In the genomic region with DNA sequence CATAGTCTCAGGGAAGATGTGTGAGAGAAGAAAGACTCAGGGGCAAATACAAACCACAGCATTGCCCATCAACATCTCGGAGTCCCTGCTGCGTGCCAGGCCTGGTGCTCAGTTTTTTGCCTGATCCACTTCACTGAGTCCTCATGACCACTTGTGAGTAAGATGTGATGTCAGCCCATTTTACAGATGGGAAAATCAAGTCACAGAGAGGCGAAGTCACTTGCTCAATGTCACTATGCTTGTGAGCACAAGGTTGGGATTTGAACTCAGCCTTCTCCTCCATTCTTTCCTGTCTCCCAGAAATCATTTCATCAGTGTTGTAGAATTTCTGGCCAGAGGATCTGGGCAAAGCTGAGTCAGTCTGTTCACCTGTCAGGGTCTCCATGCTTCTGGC, we compare ENCODE assay signal across 21 cellular contexts. TPM values are rescaled to one million over a fixed set of nuclear protein-coding genes. Genes with fewer than 3 reads are reported as not detected.
DNase-seq lines count a peak whose midpoint lies in the region; ATAC-seq, FAIRE-seq and TF ChIP-seq lines count a peak whose summit lies in the region.
"Had no signal": no experiment of that assay in that cellular context is flagged by ENCODE, and none has a peak within 500 bp of the region (broad histone marks: within the 10 kb centered on the region; RNA-seq: fewer than 3 reads in every experiment).

No MANE protein-coding gene starts in this region.

- H3K79me2 ChIP-seq in HepG2 (ENCODE audit: insufficient read depth, low read length), result no peaks in the 10 kb centered on the region

- no peaks in the 10 kb centered on the region for H3K36me3 ChIP-seq in HepG2 (replicated peaks in 1 of 2; ENCODE audit: control insufficient read depth in 1 of 2, insufficient read depth in 2 of 2, low read length in 2 of 2)
- H3K36me3 ChIP-seq in right lobe of liver, result no peaks in the 10 kb centered on the region
- H3K36me3 ChIP-seq: MG63, SJSA1 had no signal

- H3K9me3 ChIP-seq in HepG2 (ENCODE audit: low read length), result no peaks in the 10 kb centered on the region
- no peaks in the 10 kb centered on the region for H3K9me3 ChIP-seq in right lobe of liver
- H3K9me3 ChIP-seq: MG63, SJSA1 had no signal

- TF ChIP-seq POLR2A in HepG2 (IDR thresholded peaks at IDR 0.05; ENCODE audit: insufficient read depth in 1 of 2, low read depth in 2 of 2, low read length in 2 of 2) (no peak), right lobe of liver (IDR thresholded peaks at IDR 0.05) (no peak)

- H3K9me3 Mint-ChIP-seq in nephron, result no peaks in the 10 kb centered on the region
- H3K9me3 Mint-ChIP-seq: CD8-positive, alpha-beta T cell had no signal

- no peak for FAIRE-seq in HepG2 (lab: Jason Lieb, UNC)
- FAIRE-seq: GM12892 had no signal

- H4K20me1 ChIP-seq in HepG2 (ENCODE audit: insufficient read depth, low read length), result no peaks in the 10 kb centered on the region

- TF ChIP-seq RAD21 in HepG2 (CRISPR knock-in tag; IDR thresholded peaks at IDR 0.05), result no peak

- peaks cover 85% of the 10 kb centered on the region for H3K4me1 ChIP-seq in HepG2 (ENCODE audit: insufficient read depth, low read length)
- peaks cover 0 to under 1% (median 0%) of the 10 kb centered on the region in 4 donors for H3K4me1 ChIP-seq in right lobe of liver

- no peak overlapping the region for H3K4me2 ChIP-seq in HepG2 (ENCODE audit: low read depth, low read length)

- H3K4me3 Mint-ChIP-seq in nephron, result no peak overlapping the region
- H3K4me3 Mint-ChIP-seq: CD8-positive, alpha-beta T cell had no signal

- no peak for ATAC-seq in HepG2
- ATAC-seq in right lobe of liver, result no peak
- no peak for ATAC-seq in GM21528 (IDR thresholded peaks at IDR 0.05; ENCODE audit: low FRiP score, unreplicated experiment)
- ATAC-seq: CD8-positive, alpha-beta T cell; Right ventricle myocardium inferior had no signal

- H3K9ac ChIP-seq in HepG2 (ENCODE audit: insufficient read depth, low read depth, low read length), result no peak overlapping the region

- H2AFZ ChIP-seq in HepG2 (ENCODE audit: low read length), result no peak overlapping the region

- POLR2A ChIA-PET in HepG2 (lab: Yijun Ruan, JAX), result no interaction called here

- no peak for DNase-seq in HepG2 (ENCODE audit: low spot score)
- DNase-seq in right lobe of liver, result no peak
- peak; percentile 25 for DNase-seq in cerebellar cortex (ENCODE audit: low spot score)
- no peak for DNase-seq in NCI-H2081 (lab: John Stamatoyannopoulos, UW)
- no peak for DNase-seq in NCI-H510A (lab: John Stamatoyannopoulos, UW)
- DNase-seq in GDM1 (lab: John Stamatoyannopoulos, UW), result no peak
- DNase-seq: DND-41, NCI-H1436 treated with DMSO at 0.1 percent for 48 hours, NCI-H1930, NCI-H2227 treated with DMSO at 0.1 percent for 48 hours, NCI-H774, OCI-M1 had no signal

- 88% methylated on average over 3 of the region's 3 CpGs for WGBS in HepG2 (ENCODE audit: low lambda C conversion rate)
- 100% methylated on average over 1 of the region's 3 CpGs for WGBS in right lobe of liver (ENCODE audit: insufficient coverage, low coverage, low lambda C conversion rate, missing lambda C conversion rate)

- peaks cover 79% of the 10 kb centered on the region for H3K4me1 Mint-ChIP-seq in nephron

- H3K27ac ChIP-seq in HepG2 (ENCODE audit: extremely low read length, insufficient read depth, low read length), result no peak overlapping the region
- H3K27ac ChIP-seq in right lobe of liver, result no peak overlapping the region
- H3K27ac ChIP-seq: 22Rv1, SJSA1 had no signal

- CTCF ChIA-PET in HepG2 (lab: Yijun Ruan, JAX; ENCODE audit: low intra/inter-chr PET ratio, low total read pairs), result no interaction called here

- H3K36me3 Mint-ChIP-seq in nephron (ENCODE audit: low read depth), result no peaks in the 10 kb centered on the region
- H3K36me3 Mint-ChIP-seq: CD8-positive, alpha-beta T cell had no signal

- H3K27me3 Mint-ChIP-seq in nephron (ENCODE audit: low read depth), result peaks cover 77% of the 10 kb centered on the region

- TF ChIP-seq EP300 in HepG2 (IDR thresholded peaks at IDR 0.05; ENCODE audit: low read depth in 2 of 2, low read length in 2 of 2), result no peak
- no peak for TF ChIP-seq EP300 in HepG2 (CRISPR knock-in tag; IDR thresholded peaks at IDR 0.05; ENCODE audit: borderline replicate concordance)

- BruUV-seq in HepG2 (replicated peaks; lab: Mats Ljungman, UMichigan), result no TSS peak

- H3K27me3 ChIP-seq in HepG2 (ENCODE audit: control insufficient read depth in 1 of 2, insufficient read depth in 2 of 2, low read length in 2 of 2), result peaks cover 0 to 13% of the 10 kb centered on the region in 2 experiments; a peak in 4 of 5 replicates
- H3K27me3 ChIP-seq in right lobe of liver, result peaks cover 0 to 3% of the 10 kb centered on the region in 2 donors

- H3K4me3 ChIP-seq in HepG2 (replicated peaks in 1 of 3; ENCODE audit: insufficient read depth in 1 of 3, low read depth in 2 of 3, low read length in 3 of 3) (no peak overlapping the region), right lobe of liver (no peak overlapping the region)
- H3K4me3 ChIP-seq: MG63, SJSA1 had no signal

- no peak for TF ChIP-seq CTCF in HepG2 (CRISPR knock-in tag; IDR thresholded peaks at IDR 0.05)
- TF ChIP-seq CTCF in right lobe of liver (IDR thresholded peaks at IDR 0.05), result no peak
- TF ChIP-seq CTCF in nephron (IDR thresholded peaks at IDR 0.05; ENCODE audit: unreplicated experiment in 3 of 3), result no peak

- in situ Hi-C loops in HepG2 (cut with HindIII; ENCODE audit: extremely low pct_ligation_motif_present, low pct_unique_long_range_greater_than_20kb), result loop anchor here (5.0 kb wide), 1 partner anchor 114 kb away; a partner anchor contains a TSS

- intact Hi-C loops in HepG2 (cut with micrococcal nuclease; ENCODE audit: unreplicated experiment), result no loop called here
- intact Hi-C loops in right lobe of liver (cut with DNase I), result loop anchor here in 1 of 2 donors (5.0 to 10.0 kb wide), 2 partner anchors 66 to 129 kb away; no protein-coding TSS in a partner anchor

- peak overlapping the region in 2 of 3 experiments; percentile 8 to 21 for H3K27ac Mint-ChIP-seq in nephron
- H3K27ac Mint-ChIP-seq: CD8-positive, alpha-beta T cell had no signal

TF ChIP-seq in HepG2, 621 proteins besides CTCF, POLR2A, EP300 and RAD21 (continues in another document):
- TF ChIP-seq ZNF629 (CRISPR knock-in tag; conservative IDR thresholded peaks at IDR 0.05) (peak; percentile 94), ZNF552 (CRISPR knock-in tag; IDR thresholded peaks at IDR 0.05; ENCODE audit: borderline replicate concordance) (no peak), FOXK2 (IDR thresholded peaks at IDR 0.05) (no peak)

RNA-seq across cellular contexts. Expression of a gene that starts 34.6 kb away (rescaled TPM):
- total RNA-seq in HepG2 (2016; rRNA removed; fragmentation: Illumina TruSeq; extraction: Trizol), result not detected in 2 replicates
- not detected in 2 replicates for total RNA-seq in HepG2 (2016; cell fraction: cytosol; rRNA removed; fragmentation: Illumina TruSeq; extraction: Trizol; ENCODE audit: low read depth)
- total RNA-seq in HepG2 (2016; cell fraction: insoluble cytoplasmic fraction; rRNA removed; fragmentation: Illumina TruSeq; extraction: Trizol), result not detected in 2 replicates
- total RNA-seq in HepG2 (2016; cell fraction: membrane; rRNA removed; fragmentation: Illumina TruSeq; extraction: Trizol), result not detected in 2 replicates
- 0.09 TPM in 1 of 2 replicates, not detected in the other for total RNA-seq in HepG2 (2016; cell fraction: nucleus; rRNA removed; fragmentation: Illumina TruSeq; extraction: Trizol)
- 0.07 and 0.13 TPM in 2 replicates for polyA plus RNA-seq in HepG2 (2011; rRNA removed)
- polyA plus RNA-seq in HepG2 (2011; cell fraction: cytosol; rRNA removed), result 0.04 and 0.06 TPM in 2 replicates
- 0.16 and 0.32 TPM in 2 replicates for polyA plus RNA-seq in HepG2 (2011; cell fraction: nucleus; rRNA removed)
- polyA plus RNA-seq in HepG2 (2012), result 0.07 and 0.13 TPM in 2 replicates
- not detected in 2 replicates for polyA plus RNA-seq in HepG2 (2016; cell fraction: cytosol; fragmentation: Illumina TruSeq; extraction: Trizol; ENCODE audit: low read depth)
- not detected in 2 replicates for polyA plus RNA-seq in HepG2 (2016; cell fraction: insoluble cytoplasmic fraction; fragmentation: Illumina TruSeq; extraction: Trizol; ENCODE audit: low read depth)
- polyA plus RNA-seq in HepG2 (2016; cell fraction: membrane; fragmentation: Illumina TruSeq; extraction: Trizol; ENCODE audit: low read depth), result not detected in 2 replicates
- 0.10 TPM in 1 of 2 replicates, not detected in the other for polyA plus RNA-seq in HepG2 (2016; cell fraction: nucleus; fragmentation: Illumina TruSeq; extraction: Trizol; ENCODE audit: insufficient read depth, low read depth)
- polyA minus RNA-seq in HepG2 (2011; rRNA and poly(A)+ RNA removed; ENCODE audit: low replicate concordance), result 0.10 TPM in 1 of 2 replicates, not detected in the other
- not detected in 2 replicates for polyA minus RNA-seq in HepG2 (2011; cell fraction: cytosol; rRNA and poly(A)+ RNA removed)
- polyA minus RNA-seq in HepG2 (2011; cell fraction: nucleus; rRNA and poly(A)+ RNA removed), result 0.12 TPM in 1 of 2 replicates, not detected in the other
- total RNA-seq in right lobe of liver, result under 1 TPM in 3 of 6 experiments, not detected in 3; 0.04 to 0.07 (median 0.07) TPM
- total RNA-seq: LHCN-M2, Right ventricle myocardium inferior had no signal
